10 cellular contexts compared by ENCODE assay signal in the genomic region with DNA sequence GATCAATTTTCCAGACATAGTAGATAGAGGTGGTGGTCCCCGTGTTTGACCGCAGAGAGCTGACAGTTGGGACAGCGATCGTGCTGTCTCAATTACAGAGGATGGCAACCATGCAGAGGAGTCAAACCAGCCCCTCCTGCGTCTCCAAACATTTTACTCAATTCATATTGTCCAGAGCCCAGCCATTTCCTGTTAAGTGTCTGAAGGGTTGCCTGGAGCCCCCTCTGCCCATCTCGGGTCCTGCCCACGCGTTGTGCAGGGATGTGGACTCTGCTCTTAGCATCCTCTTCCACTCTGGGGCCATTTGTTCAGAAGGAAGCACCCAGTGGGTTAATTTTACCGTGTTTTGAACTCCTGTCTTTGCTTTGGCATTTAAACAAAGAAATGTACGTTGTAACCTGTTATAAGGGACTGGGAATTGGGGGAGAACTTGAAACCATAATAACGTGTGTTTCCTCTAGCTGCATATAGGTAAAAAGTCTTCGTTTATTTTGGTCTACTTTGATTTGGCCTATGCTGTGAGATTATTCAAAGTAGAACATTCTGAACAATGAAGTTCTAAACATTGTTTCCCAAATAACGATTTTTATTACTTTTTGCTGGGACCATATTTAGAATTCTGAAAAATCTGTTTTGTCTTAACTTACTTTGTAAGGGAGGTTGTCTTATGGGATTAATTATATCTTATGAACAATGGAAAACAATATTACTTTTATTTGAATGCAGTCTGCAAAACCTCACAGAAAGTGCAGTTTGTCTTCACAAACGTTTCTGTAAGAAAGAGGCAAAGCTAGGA. TPM values are rescaled to one million over a fixed set of nuclear protein-coding genes. Genes with fewer than 3 reads are reported as not detected.
A peak's percentile ranks its signal among the peaks of the same experiment; 100 is the strongest.
DNase-seq lines count a peak whose midpoint lies in the region; ATAC-seq and TF ChIP-seq lines count a peak whose summit lies in the region.
"Had no signal": no experiment of that assay in that cellular context is flagged by ENCODE, and none has a peak within 500 bp of the region (broad histone marks: within the 10 kb centered on the region; RNA-seq: fewer than 3 reads in every experiment).

No MANE protein-coding gene starts in this region.

- H3K4me1 ChIP-seq in duodenal mucosa (ENCODE audit: control insufficient read depth in 1 of 2, insufficient read depth in 2 of 2, low read length in 2 of 2) (peaks cover 0 to 3% of the 10 kb centered on the region in 2 donors), muscle layer of duodenum (ENCODE audit: control insufficient read depth in 1 of 2, insufficient read depth in 2 of 2, low read length in 2 of 2) (peaks cover 0 to 14% of the 10 kb centered on the region in 2 donors), tibial nerve (peaks cover 0 to 26% (median 5%) of the 10 kb centered on the region in 4 donors)

- H3K36me3 ChIP-seq in duodenal mucosa (ENCODE audit: control insufficient read depth in 1 of 2, insufficient read depth in 2 of 2, low read length in 2 of 2) (no peaks in the 10 kb centered on the region), muscle layer of duodenum (ENCODE audit: control insufficient read depth in 1 of 2, insufficient read depth in 2 of 2, low read length in 2 of 2) (no peaks in the 10 kb centered on the region), tibial nerve (no peaks in the 10 kb centered on the region)

- ATAC-seq in GM19395 (IDR thresholded peaks at IDR 0.05; ENCODE audit: unreplicated experiment): no peak

- POLR2A ChIA-PET in activated CD4-positive, alpha-beta T cell treated with anti-CD3 and anti-CD28 coated beads, Interleukin-2, amount 10 ng/mL, durations not matched to agents 7 days and 5 days (lab: Charles Lee): no interaction called here

- WGBS in tibial nerve, 2 donors: 9 to 17% methylated on average over 14 of the region's 14 CpGs

- H3K27me3 ChIP-seq in duodenal mucosa (ENCODE audit: control insufficient read depth in 1 of 2, insufficient read depth in 2 of 2, low read length in 2 of 2): peaks cover 27 to 60% of the 10 kb centered on the region in 2 donors
- peaks cover 19% of the 10 kb centered on the region for H3K27me3 ChIP-seq in muscle layer of duodenum (ENCODE audit: low read depth, low read length)
- H3K27me3 ChIP-seq in tibial nerve: peaks cover 0 to 19% of the 10 kb centered on the region in 2 donors

- DNase-seq in activated CD4-positive, alpha-beta T cell treated with anti-CD3 and anti-CD28 coated beads, Interleukin-2, amount 10 ng/mL, durations not matched to agents 7 days and 5 days: no peak
- no peak for DNase-seq in activated CD4-positive, alpha-beta T cell treated with anti-CD3 and anti-CD28 coated beads, Interleukin-2, amount 50 U/mL, for 1 hour
- DNase-seq in tibial nerve (ENCODE audit: low spot score in 2 of 2): no peak
- no peak for DNase-seq in NAMALWA (ENCODE audit: low spot score)
- no peak for DNase-seq in NCI-H1694 treated with DMSO at 0.1 percent for 48 hours (lab: John Stamatoyannopoulos, UW)
- DNase-seq: kidney glomerular epithelial cell had no signal

- CTCF ChIA-PET in activated CD4-positive, alpha-beta T cell treated with anti-CD3 and anti-CD28 coated beads, Interleukin-2, amount 10 ng/mL, durations not matched to agents 7 days and 5 days (lab: Charles Lee): no interaction called here

- H3K9me3 Mint-ChIP-seq in activated CD4-positive, alpha-beta T cell treated with anti-CD3 and anti-CD28 coated beads, Interleukin-2, amount 10 ng/mL, durations not matched to agents 7 days and 5 days: no peaks in the 10 kb centered on the region

- no peak overlapping the region for H3K9ac ChIP-seq in duodenal mucosa (ENCODE audit: low read depth in 1 of 2, low read length in 2 of 2)

- no peaks in the 10 kb centered on the region for H3K36me3 Mint-ChIP-seq in activated CD4-positive, alpha-beta T cell treated with anti-CD3 and anti-CD28 coated beads, Interleukin-2, amount 10 ng/mL, durations not matched to agents 7 days and 5 days (ENCODE audit: low read depth)

- H3K4me3 Mint-ChIP-seq in activated CD4-positive, alpha-beta T cell treated with anti-CD3 and anti-CD28 coated beads, Interleukin-2, amount 10 ng/mL, durations not matched to agents 7 days and 5 days: peak overlapping the region; percentile 9

- no peak for TF ChIP-seq POLR2A in tibial nerve (IDR thresholded peaks at IDR 0.05)

- TF ChIP-seq EP300 in tibial nerve (IDR thresholded peaks at IDR 0.05): no peak

- peaks cover 2% of the 10 kb centered on the region for H3K4me1 Mint-ChIP-seq in activated CD4-positive, alpha-beta T cell treated with anti-CD3 and anti-CD28 coated beads, Interleukin-2, amount 10 ng/mL, durations not matched to agents 7 days and 5 days

- H3K27ac Mint-ChIP-seq in activated CD4-positive, alpha-beta T cell treated with anti-CD3 and anti-CD28 coated beads, Interleukin-2, amount 10 ng/mL, durations not matched to agents 7 days and 5 days: no peak overlapping the region

- H3K4me3 ChIP-seq in duodenal mucosa (ENCODE audit: low read depth in 1 of 2, low read length in 2 of 2) (peak overlapping the region; percentile 30 to 47), muscle layer of duodenum (ENCODE audit: low read depth in 1 of 2, low read length in 2 of 2) (peak overlapping the region; percentile 26 to 89), tibial nerve (peak overlapping the region; percentile 29 to 74 (median 55))

- H3K9me3 ChIP-seq in duodenal mucosa (ENCODE audit: control insufficient read depth in 1 of 2, low read length in 2 of 2) (no peaks in the 10 kb centered on the region), muscle layer of duodenum (ENCODE audit: control insufficient read depth in 1 of 2, low read length in 2 of 2) (no peaks in the 10 kb centered on the region), tibial nerve (no peaks in the 10 kb centered on the region)

- no peak overlapping the region for H3K27ac ChIP-seq in duodenal mucosa (ENCODE audit: low read depth, low read length)
- no peak overlapping the region for H3K27ac ChIP-seq in muscle layer of duodenum (ENCODE audit: low read length)
- H3K27ac ChIP-seq in tibial nerve: peak overlapping the region in 2 of 4 donors; percentile 50 to 80
- H3K27ac ChIP-seq: HL-60 had no signal

- H3K27me3 Mint-ChIP-seq in activated CD4-positive, alpha-beta T cell treated with anti-CD3 and anti-CD28 coated beads, Interleukin-2, amount 10 ng/mL, durations not matched to agents 7 days and 5 days: peaks cover 66% of the 10 kb centered on the region

- no peak for TF ChIP-seq CTCF in tibial nerve (IDR thresholded peaks at IDR 0.05)

RNA-seq across cellular contexts. Expression of a gene that starts 0.9 kb away (rescaled TPM):
- total RNA-seq in activated CD4-positive, alpha-beta T cell treated with anti-CD3 and anti-CD28 coated beads, Interleukin-2, amount 10 ng/mL, durations not matched to agents 7 days and 5 days: not detected
- 10 to 100 TPM; 18.4 to 64.5 (median 51.1) TPM for total RNA-seq in tibial nerve

Comparison
In these comparisons a context has a peak if more than half of its experiments do, and no peak if none do; other contexts are left out.
1. RNA of a gene that starts 0.9 kb away (total RNA-seq): 18.4 to 64.5 TPM in tibial nerve; not detected in activated CD4-positive, alpha-beta T cell treated with anti-CD3 and anti-CD28 coated beads, Interleukin-2, amount 10 ng/mL, durations not matched to agents 7 days and 5 days; every median in the first group is over 10 times any median in the second.
2. Peak in every context shown above with its lines, with median percentiles within 50 percentile points of each other: H3K4me3 ChIP-seq.